ENCODE assay signal across 9 cellular contexts in genomic region chr3:149180057-149180573, GRCh38. TPM values are rescaled to one million over a fixed set of nuclear protein-coding genes. Genes with fewer than 3 reads are reported as not detected.
A peak's percentile ranks its signal among the peaks of the same experiment; 100 is the strongest.
DNase-seq lines count a peak whose midpoint lies in the region; ATAC-seq and TF ChIP-seq lines count a peak whose summit lies in the region.
"Had no signal": no experiment of that assay in that cellular context is flagged by ENCODE, and none has a peak within 500 bp of the region (broad histone marks: within the 10 kb centered on the region; RNA-seq: fewer than 3 reads in every experiment).

No MANE protein-coding gene starts in this region.

- H3K9me3 Mint-ChIP-seq in activated T-cell treated with anti-CD3 and anti-CD28 coated beads, Interleukin-2, amount 50 U/mL, for 24 hours, result no peaks in the 10 kb centered on the region

- POLR2A ChIA-PET in BJ (lab: Charles Lee), result interaction anchor here (0.5 to 1.2 kb wide), 6 partner anchors 25 to 162 kb away, joined by 3 to 7 read pairs (median 4); no protein-coding TSS in a partner anchor

- TF ChIP-seq CTCF in BJ (IDR thresholded peaks at IDR 0.05; ENCODE audit: insufficient read depth, low read depth, low read length) (no peak), epithelial cell of esophagus (IDR thresholded peaks at IDR 0.05; ENCODE audit: insufficient read depth, low read depth, low read length, missing control alignments) (no peak)

- H3K4me1 Mint-ChIP-seq in activated T-cell treated with anti-CD3 and anti-CD28 coated beads, Interleukin-2, amount 50 U/mL, for 24 hours (ENCODE audit: low read depth), result peaks cover under 1% of the 10 kb centered on the region

- in situ Hi-C loops in HAP-1 (cut with MboI; ENCODE audit: low sequenced_read_pairs), result no loop called here

- peaks cover 13% of the 10 kb centered on the region for H3K36me3 Mint-ChIP-seq in activated T-cell treated with anti-CD3 and anti-CD28 coated beads, Interleukin-2, amount 50 U/mL, for 24 hours (ENCODE audit: low read depth)

- H3K27ac Mint-ChIP-seq in activated T-cell treated with anti-CD3 and anti-CD28 coated beads, Interleukin-2, amount 50 U/mL, for 24 hours, result no peak overlapping the region
- H3K27ac Mint-ChIP-seq: type B pancreatic cell had no signal

- no peak for ATAC-seq in GM19467 (IDR thresholded peaks at IDR 0.05; ENCODE audit: unreplicated experiment)

- H3K27me3 Mint-ChIP-seq in activated T-cell treated with anti-CD3 and anti-CD28 coated beads, Interleukin-2, amount 50 U/mL, for 24 hours, result no peaks in the 10 kb centered on the region
- H3K27me3 Mint-ChIP-seq: type B pancreatic cell had no signal

- DNase-seq in BJ (ENCODE audit: low read depth) (peak; percentile 99), NCI-H446 (lab: John Stamatoyannopoulos, UW) (peak; percentile 48 to 66), epithelial cell of esophagus (ENCODE audit: low read depth) (peak; percentile 97), myocyte (ENCODE audit: low read depth) (peak; percentile 99), GDM1 (lab: John Stamatoyannopoulos, UW) (no peak), HAP-1 (ENCODE audit: low spot score in 2 of 2) (no peak)
- no peak for DNase-seq in activated T-cell treated with anti-CD3 and anti-CD28 coated beads, Interleukin-2, amount 50 U/mL, for 24 hours

- no peak overlapping the region for H3K4me3 Mint-ChIP-seq in activated T-cell treated with anti-CD3 and anti-CD28 coated beads, Interleukin-2, amount 50 U/mL, for 24 hours
- H3K4me3 Mint-ChIP-seq: type B pancreatic cell had no signal

- H3K9me3 ChIP-seq in HAP-1, result no peaks in the 10 kb centered on the region

- H3K36me3 ChIP-seq in BJ (ENCODE audit: control insufficient read depth, insufficient read depth, low read length) (no peaks in the 10 kb centered on the region), HAP-1 (replicated peaks) (0 out of 2 replicates have a peak, but pooled peaks cover 4% of the 10 kb centered on the region)

- H3K4me1 ChIP-seq in HAP-1, result no peaks in the 10 kb centered on the region

- no peak overlapping the region for H3K4me3 ChIP-seq in BJ (ENCODE audit: low read depth, low read length)
- no peak overlapping the region for H3K4me3 ChIP-seq in epithelial cell of esophagus (ENCODE audit: low read length)
- no peak overlapping the region for H3K4me3 ChIP-seq in HAP-1

- H3K27me3 ChIP-seq in BJ (ENCODE audit: control insufficient read depth, insufficient read depth, low read length) (no peaks in the 10 kb centered on the region), HAP-1 (ENCODE audit: low read depth) (no peaks in the 10 kb centered on the region)

- CTCF ChIA-PET in BJ (lab: Yijun Ruan, JAX), result interaction anchor here (0.9 to 1.1 kb wide), 3 partner anchors 82 to 131 kb away, joined by 3 to 7 read pairs (median 4); no protein-coding TSS in a partner anchor

RNA-seq across cellular contexts. Expression of gene CP, which starts 41.5 kb away (rescaled TPM):
- 0.07 TPM in 1 of 2 replicates, not detected in the other for polyA plus RNA-seq in BJ (2011; rRNA removed)
- not detected in 2 replicates for polyA minus RNA-seq in BJ (2011; rRNA and poly(A)+ RNA removed)
- not detected in 2 replicates for total RNA-seq in myocyte
- polyA plus RNA-seq in myocyte (2012), result not detected

RNA-seq across cellular contexts. Expression of gene HPS3, which starts 50.7 kb away (rescaled TPM):
- polyA plus RNA-seq in BJ (2011; rRNA removed), result 14.6 and 20.0 TPM in 2 replicates
- polyA minus RNA-seq in BJ (2011; rRNA and poly(A)+ RNA removed), result 10.4 and 11.7 TPM in 2 replicates
- total RNA-seq in myocyte, result 20.2 and 22.0 TPM in 2 replicates
- polyA plus RNA-seq in myocyte (2012), result 8.1 TPM

Comparison
In these comparisons a context has a peak if more than half of its experiments do, and no peak if none do; other contexts are left out.
1. DNase-seq: peak in BJ (single experiment), NCI-H446 (2 of 2), epithelial cell of esophagus (single experiment) and myocyte (single experiment); none in activated T-cell treated with anti-CD3 and anti-CD28 coated beads, Interleukin-2, amount 50 U/mL, for 24 hours (single experiment), GDM1 (single experiment) and HAP-1 (0 of 2).